ENCODE assay signal across 19 cellular contexts in the genomic region with DNA sequence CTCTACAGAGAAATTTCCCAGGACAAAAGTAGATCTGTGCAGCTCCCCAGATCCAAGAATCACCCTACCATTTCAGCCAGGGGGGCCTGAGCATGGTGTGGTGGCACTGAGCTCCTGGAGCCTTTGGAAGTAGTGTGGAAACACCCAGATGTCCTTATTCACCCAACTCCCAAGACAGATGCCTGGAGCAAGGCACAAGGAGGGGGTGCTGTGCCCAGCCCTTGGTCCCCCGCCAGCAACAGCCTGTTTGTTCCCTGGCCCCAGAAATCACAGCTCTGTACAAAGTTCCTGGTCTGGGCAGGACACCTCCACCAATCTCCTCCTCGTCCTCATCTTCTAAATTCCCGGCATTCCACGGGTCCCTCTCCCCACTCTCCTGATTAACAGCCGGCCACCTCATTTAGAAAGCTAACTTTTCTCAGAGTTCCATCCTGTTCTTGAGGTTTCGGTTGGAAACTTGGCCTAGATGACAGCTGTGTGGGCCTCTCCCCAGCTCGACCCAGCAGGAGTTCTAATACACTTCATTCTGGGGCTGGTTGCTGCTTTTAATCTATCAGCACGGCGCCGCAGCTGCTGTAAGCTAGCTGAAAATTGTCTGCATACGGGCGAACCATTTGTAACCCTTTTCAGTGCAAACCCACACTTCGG.
DNase-seq lines count a peak whose midpoint lies in the region; ATAC-seq and TF ChIP-seq lines count a peak whose summit lies in the region.
"Had no signal": no experiment of that assay in that cellular context is flagged by ENCODE, and none has a peak within 500 bp of the region (broad histone marks: within the 10 kb centered on the region; RNA-seq: fewer than 3 reads in every experiment).

No MANE protein-coding gene starts in this region.

- H3K36me3 Mint-ChIP-seq in WTC11, result no peaks in the 10 kb centered on the region

- no peak overlapping the region for H3K4me3 Mint-ChIP-seq in WTC11

- H3K9me3 ChIP-seq in trophoblast cell (ENCODE audit: insufficient read depth, low read depth, low read length), result no peaks in the 10 kb centered on the region
- H3K9me3 ChIP-seq: BE2C, esophagus squamous epithelium, neutrophil, Peyer's patch, SK-N-SH had no signal

- no peak overlapping the region for H2AK5ac ChIP-seq in trophoblast cell (ENCODE audit: low read length)

- no peak overlapping the region for H2AFZ ChIP-seq in trophoblast cell (ENCODE audit: insufficient read depth, low read length, poor library complexity)

- H3K4me1 ChIP-seq in trophoblast cell (ENCODE audit: control insufficient read depth in 1 of 2, insufficient read depth in 2 of 2, low read length in 2 of 2), result peaks cover 4 to 8% of the 10 kb centered on the region in 2 experiments
- H3K4me1 ChIP-seq: Peyer's patch had no signal

- WGBS in trophoblast cell (ENCODE audit: extremely low coverage, insufficient coverage, insufficient read length), result no CpG with 5 or more reads among the region's 13 CpGs

- ATAC-seq in WTC11, result peak; percentile 71
- peak; percentile 44 for ATAC-seq in left ventricle myocardium superior
- ATAC-seq in sciatic nerve, result peak; percentile 31
- no peak for ATAC-seq in GM18873 (IDR thresholded peaks at IDR 0.05; ENCODE audit: low FRiP score, unreplicated experiment)

- H2BK120ac ChIP-seq in trophoblast cell (ENCODE audit: insufficient read depth, low read length, poor library complexity), result no peak overlapping the region

- H3K18ac ChIP-seq in trophoblast cell (ENCODE audit: low read length), result no peak overlapping the region

- H3K4me1 Mint-ChIP-seq in WTC11, result peaks cover 18% of the 10 kb centered on the region

- no peaks in the 10 kb centered on the region for H3K36me3 ChIP-seq in trophoblast cell (ENCODE audit: control insufficient read depth in 1 of 2, insufficient read depth in 2 of 2, low read length in 2 of 2)
- H3K36me3 ChIP-seq: BE2C, esophagus squamous epithelium, neutrophil, Peyer's patch had no signal

- H3K27me3 Mint-ChIP-seq in WTC11 (ENCODE audit: low read depth), result no peaks in the 10 kb centered on the region

- H4K8ac ChIP-seq in trophoblast cell (ENCODE audit: low read depth, low read length), result no peak overlapping the region

- CTCF ChIA-PET in WTC11 (lab: Charles Lee), result interaction anchor here (0.8 to 1.8 kb wide), 7 partner anchors 9 to 293 kb away, joined by 3 to 17 read pairs (median 4); no protein-coding TSS in a partner anchor

- H2BK12ac ChIP-seq in trophoblast cell (ENCODE audit: low read length), result no peak overlapping the region

- H3K4ac ChIP-seq in trophoblast cell (ENCODE audit: low read depth, low read length), result no peak overlapping the region

- peak; percentile 13 for DNase-seq in NCI-H1694 treated with DMSO at 0.1 percent for 48 hours (lab: John Stamatoyannopoulos, UW)
- DNase-seq in NCI-H1694 (lab: John Stamatoyannopoulos, UW), result no peak
- DNase-seq in WTC11 (ENCODE audit: low spot score), result no peak
- no peak for DNase-seq in left ventricle myocardium superior
- DNase-seq in sciatic nerve (ENCODE audit: low spot score), result no peak
- no peak for DNase-seq in HuH-7 (ENCODE audit: low spot score)
- no peak for DNase-seq in trophoblast cell
- DNase-seq: activated CD4-positive, alpha-beta T cell treated with anti-CD3 and anti-CD28 coated beads, Interleukin-2, amount 50 U/mL, for 4 hours; activated naive CD4-positive, alpha-beta T cell; BE2C; effector CD8-positive, alpha-beta T cell; esophagus squamous epithelium; NCI-H1417 treated with DMSO at 0.1 percent for 48 hours; Peyer's patch; SK-N-SH had no signal

- no peak overlapping the region for H4K12ac ChIP-seq in trophoblast cell (ENCODE audit: low read depth, low read length)

- H3K4me2 ChIP-seq in trophoblast cell (ENCODE audit: low read length), result no peak overlapping the region
- H3K4me2 ChIP-seq: SK-N-SH had no signal

- intact Hi-C loops in left ventricle myocardium superior (cut with micrococcal nuclease) (no loop called here), sciatic nerve (cut with DNase I) (no loop called here)

- POLR2A ChIA-PET in WTC11 (lab: Charles Lee), result interaction anchor here (1.3 kb wide), 1 partner anchor 8 kb away, joined by 3 read pairs; no protein-coding TSS in a partner anchor

- no peak for TF ChIP-seq CTCF in WTC11 (IDR thresholded peaks at IDR 0.05)

- H3K4me3 ChIP-seq in trophoblast cell (ENCODE audit: low read depth, low read length), result no peak overlapping the region
- H3K4me3 ChIP-seq: esophagus squamous epithelium, Peyer's patch had no signal

- no peak overlapping the region for H2BK5ac ChIP-seq in trophoblast cell (ENCODE audit: low read depth, low read length, poor library complexity)

- no peak overlapping the region for H3K14ac ChIP-seq in trophoblast cell (ENCODE audit: low read length)

- H3K27ac Mint-ChIP-seq in WTC11, result no peak overlapping the region

- peaks cover 11% of the 10 kb centered on the region for H3K9me3 Mint-ChIP-seq in WTC11

- no peak overlapping the region for H3K9ac ChIP-seq in trophoblast cell (ENCODE audit: low read length)
- H3K9ac ChIP-seq: SK-N-SH had no signal

- H3K27me3 ChIP-seq in trophoblast cell (ENCODE audit: insufficient read depth, low read length), result no peaks in the 10 kb centered on the region
- H3K27me3 ChIP-seq: BE2C, esophagus squamous epithelium, neutrophil, Peyer's patch had no signal

- no peak overlapping the region for H4K91ac ChIP-seq in trophoblast cell (ENCODE audit: low read depth, low read length)

- no peak overlapping the region for H3K23ac ChIP-seq in trophoblast cell (ENCODE audit: low read length)

- H3K79me1 ChIP-seq in trophoblast cell (ENCODE audit: low read length), result no peaks in the 10 kb centered on the region

- H3K79me2 ChIP-seq in trophoblast cell (ENCODE audit: control insufficient read depth, insufficient read depth, low read length, poor library complexity), result no peaks in the 10 kb centered on the region

- no peak overlapping the region for H3K27ac ChIP-seq in trophoblast cell (ENCODE audit: low read depth, low read length)
- H3K27ac ChIP-seq: 22Rv1, neutrophil, VCaP had no signal

TF ChIP-seq in WTC11, 78 proteins besides CTCF, POLR2A, EP300 and RAD21:
- TF ChIP-seq SMAD4 (CRISPR knock-in tag; IDR thresholded peaks at IDR 0.05) (no peak), TEAD1 (CRISPR knock-in tag; IDR thresholded peaks at IDR 0.05) (no peak)
